10 cellular contexts compared by ENCODE assay signal in the genomic region with DNA sequence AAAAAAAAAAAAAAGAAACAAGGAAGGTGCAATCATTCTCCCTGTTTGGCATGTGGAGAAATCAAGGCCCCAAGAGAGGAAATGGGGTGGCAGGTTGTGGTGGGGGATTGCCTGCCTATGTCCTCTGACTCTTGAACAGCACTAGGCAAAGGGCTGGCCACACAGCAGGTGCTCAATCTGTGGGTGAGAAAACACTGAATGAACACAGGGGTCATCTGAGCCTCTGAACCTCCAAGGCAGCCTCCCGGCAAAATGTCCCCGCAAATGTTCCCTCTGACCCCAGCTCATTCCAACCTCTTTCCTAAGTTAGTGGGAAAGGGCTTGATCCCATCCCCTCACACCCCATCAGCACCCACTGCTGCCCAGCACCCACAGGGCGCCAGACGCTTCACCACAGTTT.
DNase-seq lines count a peak whose midpoint lies in the region; TF ChIP-seq lines count a peak whose summit lies in the region.
"Had no signal": no experiment of that assay in that cellular context is flagged by ENCODE, and none has a peak within 500 bp of the region (broad histone marks: within the 10 kb centered on the region; RNA-seq: fewer than 3 reads in every experiment).

No MANE protein-coding gene starts in this region.

- intact Hi-C loops in dendritic cell treated with granulocyte-macrophage colony-stimulating factor and Interleukin-4, amounts not matched to agents 40 ng/mL and 50 ng/mL, for 4 days (cut with micrococcal nuclease), result no loop called here

- no peak for DNase-seq in SHP77 (lab: John Stamatoyannopoulos, UW)
- DNase-seq in stimulated activated CD4-positive, alpha-beta T cell treated with anti-CD3 and anti-CD28 coated beads, Interleukin-4, amount 100 ng/mL, for 24 hours, result no peak
- no peak for DNase-seq in DMS 273 (lab: John Stamatoyannopoulos, UW; ENCODE audit: unreplicated experiment)
- DNase-seq in stimulated activated CD4-positive, alpha-beta T cell treated with anti-CD3 and anti-CD28 coated beads, Interleukin-4, amount 100 ng/mL, for 1 hour, result no peak
- DNase-seq: DMS79 treated with DMSO at 0.1 percent for 48 hours, NCI-H1417 had no signal

- peaks cover 40% of the 10 kb centered on the region for H3K27me3 Mint-ChIP-seq in dendritic cell treated with granulocyte-macrophage colony-stimulating factor and Interleukin-4, amounts not matched to agents 40 ng/mL and 50 ng/mL, for 4 days

- no peaks in the 10 kb centered on the region for H3K79me2 ChIP-seq in KMS-11 (ENCODE audit: insufficient read depth, low read depth)

- H3K36me3 ChIP-seq in BLaER1 treated with 17β-estradiol and CSF1 and Interleukin-3, amounts not matched to agents 10 nM and 100 nM, result no peaks in the 10 kb centered on the region
- H3K36me3 ChIP-seq in KMS-11 (ENCODE audit: insufficient read depth) (no peaks in the 10 kb centered on the region), neutrophil (no peaks in the 10 kb centered on the region)

- H3K9me3 ChIP-seq in BLaER1 treated with 17β-estradiol and CSF1 and Interleukin-3, amounts not matched to agents 10 nM and 100 nM (replicated peaks in 1 of 11), result no peaks in the 10 kb centered on the region
- H3K9me3 ChIP-seq in neutrophil, result no peaks in the 10 kb centered on the region

- peaks cover 8% of the 10 kb centered on the region for H3K36me3 Mint-ChIP-seq in dendritic cell treated with granulocyte-macrophage colony-stimulating factor and Interleukin-4, amounts not matched to agents 40 ng/mL and 50 ng/mL, for 4 days (ENCODE audit: low read depth)

- peak overlapping the region; percentile 69 to 100 (median 82); a peak in 21 of 22 replicates for H3K27ac ChIP-seq in BLaER1 treated with 17β-estradiol and CSF1 and Interleukin-3, amounts not matched to agents 10 nM and 100 nM
- H3K27ac ChIP-seq in KMS-11, result peak overlapping the region; percentile 91
- H3K27ac ChIP-seq in neutrophil, result peak overlapping the region; percentile 82

- TF ChIP-seq CTCF in KMS-11 (conservative IDR thresholded peaks at IDR 0.05; ENCODE audit: low read depth, low read length) (no peak), neutrophil (IDR thresholded peaks at IDR 0.05) (no peak)

- H4K20me1 ChIP-seq in BLaER1 treated with 17β-estradiol and CSF1 and Interleukin-3, amounts not matched to agents 10 nM and 100 nM, result no peaks in the 10 kb centered on the region
- H4K20me1 ChIP-seq in KMS-11 (ENCODE audit: insufficient read depth), result no peaks in the 10 kb centered on the region

- peaks cover 84 to 96% (median 93%) of the 10 kb centered on the region in 10 experiments for H3K4me1 ChIP-seq in BLaER1 treated with 17β-estradiol and CSF1 and Interleukin-3, amounts not matched to agents 10 nM and 100 nM
- peaks cover 63% of the 10 kb centered on the region for H3K4me1 ChIP-seq in KMS-11 (ENCODE audit: low read depth, poor library complexity, severe bottlenecking)
- H3K4me1 ChIP-seq in neutrophil (ENCODE audit: control insufficient read depth in 1 of 2, insufficient read depth in 1 of 2, low read depth in 1 of 2, low read length in 1 of 2), result peaks cover 50 to 51% of the 10 kb centered on the region in 2 experiments

- H3K9me3 Mint-ChIP-seq in dendritic cell treated with granulocyte-macrophage colony-stimulating factor and Interleukin-4, amounts not matched to agents 40 ng/mL and 50 ng/mL, for 4 days, result no peaks in the 10 kb centered on the region

- H3K4me1 Mint-ChIP-seq in dendritic cell treated with granulocyte-macrophage colony-stimulating factor and Interleukin-4, amounts not matched to agents 40 ng/mL and 50 ng/mL, for 4 days (ENCODE audit: low read depth), result peaks cover 69% of the 10 kb centered on the region

- no peak overlapping the region for H3K4me3 Mint-ChIP-seq in dendritic cell treated with granulocyte-macrophage colony-stimulating factor and Interleukin-4, amounts not matched to agents 40 ng/mL and 50 ng/mL, for 4 days

- peak overlapping the region; percentile 39; the same call in 1 of the 2 replicates for H2AFZ ChIP-seq in KMS-11 (ENCODE audit: low read depth)

- H3K4me2 ChIP-seq in BLaER1 treated with 17β-estradiol and CSF1 and Interleukin-3, amounts not matched to agents 10 nM and 100 nM, result peak overlapping the region; percentile 77 to 95 (median 86)
- peak overlapping the region; percentile 97 for H3K4me2 ChIP-seq in KMS-11

- 0 out of 20 replicates have a peak overlapping the region, but pooled peaks of 2 of the 10 experiments have one; percentile 2 to 6 for H3K4me3 ChIP-seq in BLaER1 treated with 17β-estradiol and CSF1 and Interleukin-3, amounts not matched to agents 10 nM and 100 nM
- no peak overlapping the region for H3K4me3 ChIP-seq in KMS-11 (IDR thresholded peaks at IDR 0.05; ENCODE audit: insufficient read depth, low read depth, low read length)
- peak overlapping the region in 1 of 2 experiments; percentile 17 for H3K4me3 ChIP-seq in neutrophil (ENCODE audit: low read depth in 1 of 2, low read length in 1 of 2)

- peak overlapping the region in 10 of 11 experiments; percentile 52 to 74 (median 64); a peak in 16 of 22 replicates for H3K9ac ChIP-seq in BLaER1 treated with 17β-estradiol and CSF1 and Interleukin-3, amounts not matched to agents 10 nM and 100 nM
- H3K9ac ChIP-seq in KMS-11, result peak overlapping the region; percentile 66

- H3K27me3 ChIP-seq in BLaER1 treated with 17β-estradiol and CSF1 and Interleukin-3, amounts not matched to agents 10 nM and 100 nM, result no peaks in the 10 kb centered on the region
- H3K27me3 ChIP-seq in KMS-11 (ENCODE audit: insufficient read depth, low read depth) (no peaks in the 10 kb centered on the region), neutrophil (no peaks in the 10 kb centered on the region)

- peak overlapping the region; percentile 74 for H3K27ac Mint-ChIP-seq in dendritic cell treated with granulocyte-macrophage colony-stimulating factor and Interleukin-4, amounts not matched to agents 40 ng/mL and 50 ng/mL, for 4 days
